25 cellular contexts compared by ENCODE assay signal in genomic region chr14:100603341-100604125, GRCh38. TPM values are rescaled to one million over a fixed set of nuclear protein-coding genes. Genes with fewer than 3 reads are reported as not detected.
A peak's percentile ranks its signal among the peaks of the same experiment; 100 is the strongest.
DNase-seq lines count a peak whose midpoint lies in the region; ATAC-seq, FAIRE-seq and TF ChIP-seq lines count a peak whose summit lies in the region.
"Had no signal": no experiment of that assay in that cellular context is flagged by ENCODE, and none has a peak within 500 bp of the region (broad histone marks: within the 10 kb centered on the region; RNA-seq: fewer than 3 reads in every experiment).

No MANE protein-coding gene starts in this region.

- no peak for FAIRE-seq in urothelium cell line (lab: Jason Lieb, UNC)
- FAIRE-seq: colon had no signal

- no peak for TF ChIP-seq CTCF in BE2C (IDR thresholded peaks at IDR 0.05; ENCODE audit: low read depth, low read length)
- TF ChIP-seq CTCF in GM13976 (IDR thresholded peaks at IDR 0.05; ENCODE audit: borderline replicate concordance, control extremely low read depth, extremely low read depth, insufficient read depth, missing control alignments), result no peak
- no peak for TF ChIP-seq CTCF in chondrocyte (IDR thresholded peaks at IDR 0.05)
- no peak for TF ChIP-seq CTCF in osteoblast (IDR thresholded peaks at IDR 0.05; ENCODE audit: extremely low read depth, low read depth, low read length)
- no peak for TF ChIP-seq CTCF in H9 (conservative IDR thresholded peaks at IDR 0.05)

- H3K79me2 ChIP-seq in osteoblast (ENCODE audit: insufficient read depth, low read length), result no peaks in the 10 kb centered on the region
- H3K79me2 ChIP-seq in H9 (ENCODE audit: insufficient read depth, low read length), result no peaks in the 10 kb centered on the region

- no peak overlapping the region for H3K4ac ChIP-seq in H9 (ENCODE audit: low read depth, low read length)

- no peak overlapping the region for H3K23ac ChIP-seq in H9 (ENCODE audit: insufficient read length, low read depth, low read length)

- no peak overlapping the region for H4K5ac ChIP-seq in H9 (ENCODE audit: insufficient read length, low read depth, low read length)

- H3K36me3 ChIP-seq in BE2C (no peaks in the 10 kb centered on the region), osteoblast (ENCODE audit: insufficient read depth, low read length) (no peaks in the 10 kb centered on the region)
- H3K36me3 ChIP-seq: BLaER1 treated with 17β-estradiol and CSF1 and Interleukin-3, amounts not matched to agents 10 nM and 100 nM; breast epithelium; right atrium auricular region; tibial artery had no signal

- no peak overlapping the region for H2AK5ac ChIP-seq in H9 (ENCODE audit: insufficient read length, low read length)

- H3K9ac ChIP-seq in H9 (ENCODE audit: extremely low read depth, insufficient read length, low read length), result no peak overlapping the region
- H3K9ac ChIP-seq: BLaER1 treated with 17β-estradiol and CSF1 and Interleukin-3, amounts not matched to agents 10 nM and 100 nM had no signal

- in situ Hi-C loops in GM13976 (cut with MboI; ENCODE audit: low sequenced_read_pairs, unreplicated experiment), result no loop called here

- H3K27me3 ChIP-seq in BE2C, result no peaks in the 10 kb centered on the region
- peaks cover 47% of the 10 kb centered on the region for H3K27me3 ChIP-seq in osteoblast (ENCODE audit: insufficient read depth, low read length)
- no peaks in the 10 kb centered on the region for H3K27me3 ChIP-seq in H9 (ENCODE audit: insufficient read depth, low read length)
- H3K27me3 ChIP-seq: BLaER1 treated with 17β-estradiol and CSF1 and Interleukin-3, amounts not matched to agents 10 nM and 100 nM; breast epithelium; right atrium auricular region had no signal

- H2BK120ac ChIP-seq in H9 (ENCODE audit: low read depth, low read length, poor library complexity, severe bottlenecking), result no peak overlapping the region

- no peaks in the 10 kb centered on the region for H3K23me2 ChIP-seq in H9 (ENCODE audit: insufficient read length, low read depth, low read length, poor library complexity, severe bottlenecking)

- DNase-seq in BE2C, result peak; percentile 4
- peak; percentile 36 for DNase-seq in GM13976 (ENCODE audit: low spot score)
- peak; percentile 82 for DNase-seq in chondrocyte (ENCODE audit: low spot score)
- DNase-seq in osteoblast (ENCODE audit: insufficient read length, low spot score, missing footprints), result peak; percentile 80
- DNase-seq in H9, result no peak
- DNase-seq in urothelium cell line (ENCODE audit: low spot score), result no peak
- DNase-seq: activated CD4-positive, alpha-beta T cell treated with anti-CD3 and anti-CD28 coated beads, Interleukin-2, amount 50 U/mL, for 1 hour; DMS153; effector CD4-positive, alpha-beta T cell; immature natural killer cell; NCI-H1417 treated with DMSO at 0.1 percent for 48 hours; NCI-H2029 treated with DMSO at 0.1 percent for 48 hours; NCI-H526; NK-92 treated with Interleukin-12 subunit alpha and Interleukin-12 subunit beta, amount 100 ng/mL, for 24 hours; PC-3; SHP77; stimulated activated CD4-positive, alpha-beta T cell treated with anti-CD3 and anti-CD28 coated beads, Interleukin-2, amount 100 ng/mL, for 48 hours; SW 1271 had no signal

- no peaks in the 10 kb centered on the region for H3K9me3 ChIP-seq in BE2C
- H3K9me3 ChIP-seq in osteoblast (ENCODE audit: low read depth, low read length), result no peaks in the 10 kb centered on the region
- H3K9me3 ChIP-seq in H9 (ENCODE audit: control insufficient read depth, low read depth, low read length), result no peaks in the 10 kb centered on the region

- no peaks in the 10 kb centered on the region for H3K4me1 ChIP-seq in BE2C
- H3K4me1 ChIP-seq in osteoblast (ENCODE audit: insufficient read depth, low read length), result no peaks in the 10 kb centered on the region
- no peaks in the 10 kb centered on the region for H3K4me1 ChIP-seq in H9 (ENCODE audit: insufficient read depth, low read length)
- H3K4me1 ChIP-seq: breast epithelium, right atrium auricular region, tibial artery had no signal

- no peak overlapping the region for H3T11ph ChIP-seq in H9 (ENCODE audit: low read length)

- H4K20me1 ChIP-seq in osteoblast (ENCODE audit: insufficient read depth, low read length) (no peaks in the 10 kb centered on the region), H9 (ENCODE audit: control insufficient read depth, insufficient read depth, insufficient read length) (no peaks in the 10 kb centered on the region)
- H4K20me1 ChIP-seq: BLaER1 treated with 17β-estradiol and CSF1 and Interleukin-3, amounts not matched to agents 10 nM and 100 nM had no signal

- no peak overlapping the region for H3K4me3 Mint-ChIP-seq in chondrocyte (ENCODE audit: unreplicated experiment)
- no peak overlapping the region for H3K4me3 Mint-ChIP-seq in H9
- H3K4me3 Mint-ChIP-seq: immature natural killer cell had no signal

- H3K4me3 ChIP-seq in BE2C (ENCODE audit: low read depth, low read length) (no peak overlapping the region), osteoblast (ENCODE audit: insufficient read depth, low read length) (no peak overlapping the region)
- H3K4me3 ChIP-seq: BLaER1 treated with 17β-estradiol and CSF1 and Interleukin-3, amounts not matched to agents 10 nM and 100 nM; breast epithelium; right atrium auricular region; tibial artery had no signal

- no peak overlapping the region for H2BK12ac ChIP-seq in H9 (ENCODE audit: insufficient read length, low read depth, low read length)

- no peak overlapping the region for H4K8ac ChIP-seq in H9 (replicated peaks; ENCODE audit: insufficient read length, low read depth, low read length)

- H3K4me1 Mint-ChIP-seq in chondrocyte (ENCODE audit: low read depth) (peaks cover 5% of the 10 kb centered on the region), H9 (peaks cover 6 to 14% of the 10 kb centered on the region in 2 experiments; a peak in 3 of 4 replicates)
- H3K4me1 Mint-ChIP-seq: immature natural killer cell had no signal

- no peak overlapping the region for H3K27ac ChIP-seq in osteoblast (ENCODE audit: low read depth, low read length)
- H3K27ac ChIP-seq in H9 (ENCODE audit: insufficient read length, low read depth, low read length), result no peak overlapping the region
- H3K27ac ChIP-seq: BLaER1 treated with 17β-estradiol and CSF1 and Interleukin-3, amounts not matched to agents 10 nM and 100 nM; breast epithelium; right atrium auricular region; tibial artery had no signal

- H3K36me3 Mint-ChIP-seq in chondrocyte (ENCODE audit: low read depth) (peaks cover 10% of the 10 kb centered on the region), H9 (ENCODE audit: insufficient read depth in 1 of 3, low read depth in 3 of 3) (peaks cover 0 to 4% (median 0%) of the 10 kb centered on the region in 3 experiments; a peak in 2 of 7 replicates)

- no CpG with 5 or more reads among the region's 18 CpGs for WGBS in H9 (ENCODE audit: extremely low coverage, insufficient read length, low lambda C conversion rate)

- H4K91ac ChIP-seq in H9 (ENCODE audit: insufficient read length, low read depth, low read length), result no peak overlapping the region

- H3K27ac Mint-ChIP-seq in chondrocyte (ENCODE audit: unreplicated experiment), result no peak overlapping the region
- H3K27ac Mint-ChIP-seq in H9, result no peak overlapping the region
- H3K27ac Mint-ChIP-seq: activated naive CD4-positive, alpha-beta T cell treated with anti-CD3 and anti-CD28 coated beads, Interleukin-2, amount 50 U/mL, for 72 hours; immature natural killer cell had no signal

- H3K56ac ChIP-seq in H9 (ENCODE audit: insufficient read length, low read depth, low read length), result no peak overlapping the region

- no peak overlapping the region for H3K14ac ChIP-seq in H9 (ENCODE audit: insufficient read depth, low read length)

- H2BK15ac ChIP-seq in H9 (ENCODE audit: low read depth, low read length), result no peak overlapping the region

- peaks cover 9% of the 10 kb centered on the region for H3K9me3 Mint-ChIP-seq in chondrocyte (ENCODE audit: low read depth)
- H3K9me3 Mint-ChIP-seq in H9, result peaks cover 3 to 5% of the 10 kb centered on the region in 2 experiments; a peak in 3 of 5 replicates

- peaks cover 21% of the 10 kb centered on the region for H3K27me3 Mint-ChIP-seq in chondrocyte (ENCODE audit: low read depth)
- H3K27me3 Mint-ChIP-seq in H9 (ENCODE audit: low read depth), result peaks cover 38% of the 10 kb centered on the region

- H3K18ac ChIP-seq in H9 (ENCODE audit: insufficient read length, low read depth, low read length), result no peak overlapping the region

- H3K4me2 ChIP-seq in osteoblast (ENCODE audit: insufficient read depth, low read length) (no peak overlapping the region), H9 (ENCODE audit: insufficient read depth, insufficient read length, low read length) (no peak overlapping the region)

- H2BK5ac ChIP-seq in H9 (ENCODE audit: insufficient read length, low read length), result no peak overlapping the region

- ATAC-seq in HG03565 (IDR thresholded peaks at IDR 0.05; ENCODE audit: unreplicated experiment), result no peak
- ATAC-seq: activated naive CD4-positive, alpha-beta T cell treated with anti-CD3 and anti-CD28 coated beads, Interleukin-2, amount 50 U/mL, for 72 hours; PC-3 had no signal

- H2AFZ ChIP-seq in osteoblast (ENCODE audit: low read length) (no peak overlapping the region), H9 (ENCODE audit: low read length) (no peak overlapping the region)

- no peaks in the 10 kb centered on the region for H3K79me1 ChIP-seq in H9 (ENCODE audit: insufficient read depth, low read depth, low read length, poor library complexity, severe bottlenecking)

- H2BK20ac ChIP-seq in H9 (ENCODE audit: low read depth, low read length, poor library complexity, severe bottlenecking), result no peak overlapping the region

RNA-seq across cellular contexts. Expression of gene BEGAIN, which starts 16.3 kb away (rescaled TPM):
- polyA plus RNA-seq in BE2C (2012; ENCODE audit: insufficient read depth, insufficient read length, low read depth), result 178 TPM
- total RNA-seq in chondrocyte, result 5.1 to 6.5 TPM (median 6.5 TPM) in 3 replicates
- total RNA-seq in osteoblast, result 1.1 TPM in 1 of 2 replicates, not detected in the other
- 2.6 and 2.7 TPM in 2 replicates for total RNA-seq in H9 (2021)
- polyA plus RNA-seq: immature natural killer cell had no signal

Comparison
In these comparisons a context has a peak if more than half of its experiments do, and no peak if none do; other contexts are left out.
1. DNase-seq: peak in BE2C (single experiment), GM13976 (single experiment), chondrocyte (single experiment) and osteoblast (single experiment); none in H9 (single experiment) and urothelium cell line (single experiment).